Comparison of ENCODE assay signal across 1 cellular context in the genomic region with DNA sequence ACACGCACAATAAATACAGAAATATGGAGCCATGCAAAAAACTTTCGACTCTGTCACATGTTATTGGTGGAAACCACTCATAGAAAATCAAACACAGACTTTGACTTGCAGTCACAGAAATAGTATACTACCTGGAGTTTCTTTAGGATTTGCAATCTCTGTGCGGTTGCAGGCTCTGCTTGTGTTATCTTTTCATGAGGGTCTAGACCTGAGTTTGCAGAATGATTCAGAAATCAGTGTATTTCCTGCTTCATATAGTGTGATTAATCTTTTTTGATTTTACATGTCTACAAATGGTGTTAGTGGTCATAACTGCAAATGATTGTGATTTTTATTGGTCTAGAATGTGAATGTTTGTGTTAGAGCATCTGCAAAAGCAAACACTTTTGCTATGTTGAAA.
TF ChIP-seq lines count a peak whose summit lies in the region.

No MANE protein-coding gene starts in this region.

TF ChIP-seq in SK-N-SH, 30 proteins besides CTCF, POLR2A, EP300 and RAD21 (continued from another document):
- no peak for TF ChIP-seq USF2 (IDR thresholded peaks at IDR 0.05; ENCODE audit: borderline replicate concordance, low read depth, low read length)
